24 cellular contexts compared by ENCODE assay signal in the genomic region with DNA sequence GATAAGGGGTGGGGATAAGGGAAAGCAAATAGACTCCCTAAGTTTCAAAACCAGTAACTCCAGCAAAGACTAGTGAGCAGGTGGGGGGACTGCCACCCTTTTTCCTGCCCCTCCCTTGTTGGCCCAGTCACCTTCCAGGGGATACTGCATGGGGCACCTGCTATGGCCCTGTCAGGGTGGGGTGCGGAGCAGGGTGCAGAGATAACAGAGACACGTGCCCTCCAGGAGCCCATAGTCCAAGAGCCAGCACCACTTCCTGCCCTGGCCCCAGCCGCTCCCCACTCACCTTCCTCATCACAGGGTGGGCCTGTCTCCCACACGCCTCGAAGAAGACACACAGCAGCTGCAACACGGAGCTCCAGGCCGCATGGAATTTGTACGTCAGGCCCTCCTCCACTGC. TPM values are rescaled to one million over a fixed set of nuclear protein-coding genes. Genes with fewer than 3 reads are reported as not detected.
DNase-seq lines count a peak whose midpoint lies in the region; ATAC-seq and TF ChIP-seq lines count a peak whose summit lies in the region.
"Had no signal": no experiment of that assay in that cellular context is flagged by ENCODE, and none has a peak within 500 bp of the region (broad histone marks: within the 10 kb centered on the region; RNA-seq: fewer than 3 reads in every experiment).

No MANE protein-coding gene starts in this region.

- H3K27ac ChIP-seq in BLaER1 treated with 17β-estradiol and CSF1 and Interleukin-3, amounts not matched to agents 10 nM and 100 nM = peak overlapping the region in 8 of 11 experiments; percentile 26 to 99 (median 51); a peak in 8 of 22 replicates
- H3K27ac ChIP-seq in neutrophil = peak overlapping the region; percentile 66
- no peak overlapping the region for H3K27ac ChIP-seq in adrenal gland
- H3K27ac ChIP-seq: A549 had no signal

- H3K27me3 Mint-ChIP-seq in IgD-negative memory B cell = no peaks in the 10 kb centered on the region
- H3K27me3 Mint-ChIP-seq: CD4-positive, alpha-beta memory T cell had no signal

- ATAC-seq in left colon = peak; percentile 98
- ATAC-seq: GM12878, Panc1 had no signal

- H3K27me3 ChIP-seq in BLaER1 treated with 17β-estradiol and CSF1 and Interleukin-3, amounts not matched to agents 10 nM and 100 nM = no peaks in the 10 kb centered on the region
- H3K27me3 ChIP-seq in neutrophil (no peaks in the 10 kb centered on the region), adrenal gland (no peaks in the 10 kb centered on the region)

- DNase-seq in left colon = peak; percentile 32 to 64
- DNase-seq in adrenal gland = no peak
- no peak for DNase-seq in pons (ENCODE audit: low spot score)
- no peak for DNase-seq in dedifferentiated amniotic fluid mesenchymal stem cell (ENCODE audit: extremely low spot score)
- DNase-seq: AML-193; C1 segment of cervical spinal cord; CD4-positive, alpha-beta memory T cell; COR-L47; DMS79; EL; GDM1; NCI-H1048; NCI-H1417; NCI-H1694; NCI-H2029 treated with DMSO at 0.1 percent for 48 hours; NCI-H2227 treated with DMSO at 0.1 percent for 48 hours; NCI-H526 treated with DMSO at 0.1 percent for 48 hours; SHP77 treated with DMSO at 0.1 percent for 48 hours had no signal

- peaks cover 8% of the 10 kb centered on the region for H3K36me3 Mint-ChIP-seq in IgD-negative memory B cell

- intact Hi-C loops in left colon (cut with DNase I, micrococcal nuclease) (no loop called here), adrenal gland (cut with DNase I) (no loop called here)

- TF ChIP-seq CTCF in neutrophil (IDR thresholded peaks at IDR 0.05) (no peak), adrenal gland (IDR thresholded peaks at IDR 0.05) (no peak)

- H3K4me3 Mint-ChIP-seq in IgD-negative memory B cell = no peak overlapping the region
- H3K4me3 Mint-ChIP-seq: CD4-positive, alpha-beta memory T cell had no signal

- peaks cover 0 to 37% (median 0%) of the 10 kb centered on the region in 11 experiments; a peak in 3 of 22 replicates for H4K20me1 ChIP-seq in BLaER1 treated with 17β-estradiol and CSF1 and Interleukin-3, amounts not matched to agents 10 nM and 100 nM

- peak overlapping the region in 1 of 11 experiments; percentile 47; a peak in 2 of 22 replicates for H3K4me2 ChIP-seq in BLaER1 treated with 17β-estradiol and CSF1 and Interleukin-3, amounts not matched to agents 10 nM and 100 nM
- H3K4me2 ChIP-seq: A549 had no signal

- H3K4me1 ChIP-seq in BLaER1 treated with 17β-estradiol and CSF1 and Interleukin-3, amounts not matched to agents 10 nM and 100 nM = peaks cover 0 to 64% (median 31%) of the 10 kb centered on the region in 10 experiments; a peak in 17 of 20 replicates
- H3K4me1 ChIP-seq in neutrophil (ENCODE audit: control insufficient read depth in 1 of 2, insufficient read depth in 1 of 2, low read depth in 1 of 2, low read length in 1 of 2) (peaks cover 38 to 46% of the 10 kb centered on the region in 2 experiments), adrenal gland (replicated peaks in 1 of 2) (no peaks in the 10 kb centered on the region)
- H3K4me1 ChIP-seq: A549 had no signal

- TF ChIP-seq POLR2A in adrenal gland (IDR thresholded peaks at IDR 0.05) = no peak

- peak overlapping the region in 2 of 3 donors; percentile 50 to 73 for H3K27ac Mint-ChIP-seq in IgD-negative memory B cell

- no peaks in the 10 kb centered on the region for H3K4me1 Mint-ChIP-seq in IgD-negative memory B cell
- H3K4me1 Mint-ChIP-seq: CD4-positive, alpha-beta memory T cell had no signal

- H3K4me3 ChIP-seq in BLaER1 treated with 17β-estradiol and CSF1 and Interleukin-3, amounts not matched to agents 10 nM and 100 nM = no peak overlapping the region
- H3K4me3 ChIP-seq in neutrophil (ENCODE audit: low read depth in 1 of 2, low read length in 1 of 2) (no peak overlapping the region), adrenal gland (no peak overlapping the region)
- H3K4me3 ChIP-seq: A549, GM12878 had no signal

- peaks cover 80 to 100% (median 100%) of the 10 kb centered on the region in 11 experiments for H3K36me3 ChIP-seq in BLaER1 treated with 17β-estradiol and CSF1 and Interleukin-3, amounts not matched to agents 10 nM and 100 nM
- H3K36me3 ChIP-seq in neutrophil = peaks cover 50% of the 10 kb centered on the region
- peaks cover 0 to 40% of the 10 kb centered on the region in 2 donors for H3K36me3 ChIP-seq in adrenal gland (replicated peaks in 1 of 2)

- H3K9me3 Mint-ChIP-seq in IgD-negative memory B cell = no peaks in the 10 kb centered on the region
- H3K9me3 Mint-ChIP-seq: CD4-positive, alpha-beta memory T cell had no signal

- H3K9ac ChIP-seq in BLaER1 treated with 17β-estradiol and CSF1 and Interleukin-3, amounts not matched to agents 10 nM and 100 nM = peak overlapping the region in 5 of 11 experiments; percentile 8 to 56 (median 41); a peak in 6 of 22 replicates

- H3K9me3 ChIP-seq in BLaER1 treated with 17β-estradiol and CSF1 and Interleukin-3, amounts not matched to agents 10 nM and 100 nM (replicated peaks in 1 of 11) = no peaks in the 10 kb centered on the region
- H3K9me3 ChIP-seq in neutrophil (no peaks in the 10 kb centered on the region), adrenal gland (replicated peaks in 1 of 3) (no peaks in the 10 kb centered on the region)
- H3K9me3 ChIP-seq: A549 had no signal

- 93 to 98% (median 94%) methylated on average over 5 to 8 of the region's 8 CpGs for WGBS in adrenal gland, 4 donors

RNA-seq across cellular contexts. Expression of a gene that starts 20.6 kb away (rescaled TPM):
- polyA plus RNA-seq in IgD-negative memory B cell (15.0 TPM), adrenal gland (10 to 100 TPM; 27.2 to 42.9 (median 35.6) TPM)
- total RNA-seq in left colon (10 to 100 TPM; 13.9 to 15.1 TPM), adrenal gland (10 to 100 TPM; 13.3 to 56.9 (median 27.6) TPM)

RNA-seq across cellular contexts. Expression of a gene that starts 45.5 kb away (rescaled TPM):
- polyA plus RNA-seq in IgD-negative memory B cell = 192 TPM
- 100 to 1,000 TPM; 216 to 249 TPM for total RNA-seq in left colon
- 100 to 1,000 TPM; 307 to 578 (median 398) TPM for total RNA-seq in adrenal gland
- 100 to 1,000 TPM in 1 of 3 donors, 10 to 100 TPM in 2; 55.4 to 627 (median 84.4) TPM for polyA plus RNA-seq in adrenal gland

RNA-seq across cellular contexts. Expression of a gene that starts 46.0 kb away (rescaled TPM):
- polyA plus RNA-seq in IgD-negative memory B cell (7.3 TPM), adrenal gland (1 to 10 TPM; 2.8 to 4.1 (median 3.3) TPM)
- total RNA-seq in left colon (10 to 100 TPM; 41.4 to 43.9 TPM), adrenal gland (10 to 100 TPM in 5 of 8 donors, 1 to 10 TPM in 3; 3.4 to 17.9 (median 11.0) TPM)

Comparison
In these comparisons a context has a peak if more than half of its experiments do, and no peak if none do; other contexts are left out.
1. H3K27ac ChIP-seq: peak in BLaER1 treated with 17β-estradiol and CSF1 and Interleukin-3, amounts not matched to agents 10 nM and 100 nM (8 of 11) and neutrophil (single experiment); none in adrenal gland (0 of 5).
2. DNase-seq: peak in left colon (2 of 2); none in adrenal gland (0 of 7), pons (single experiment) and dedifferentiated amniotic fluid mesenchymal stem cell (single experiment).